Comparison of ENCODE assay signal across 2 cellular contexts in the genomic region with DNA sequence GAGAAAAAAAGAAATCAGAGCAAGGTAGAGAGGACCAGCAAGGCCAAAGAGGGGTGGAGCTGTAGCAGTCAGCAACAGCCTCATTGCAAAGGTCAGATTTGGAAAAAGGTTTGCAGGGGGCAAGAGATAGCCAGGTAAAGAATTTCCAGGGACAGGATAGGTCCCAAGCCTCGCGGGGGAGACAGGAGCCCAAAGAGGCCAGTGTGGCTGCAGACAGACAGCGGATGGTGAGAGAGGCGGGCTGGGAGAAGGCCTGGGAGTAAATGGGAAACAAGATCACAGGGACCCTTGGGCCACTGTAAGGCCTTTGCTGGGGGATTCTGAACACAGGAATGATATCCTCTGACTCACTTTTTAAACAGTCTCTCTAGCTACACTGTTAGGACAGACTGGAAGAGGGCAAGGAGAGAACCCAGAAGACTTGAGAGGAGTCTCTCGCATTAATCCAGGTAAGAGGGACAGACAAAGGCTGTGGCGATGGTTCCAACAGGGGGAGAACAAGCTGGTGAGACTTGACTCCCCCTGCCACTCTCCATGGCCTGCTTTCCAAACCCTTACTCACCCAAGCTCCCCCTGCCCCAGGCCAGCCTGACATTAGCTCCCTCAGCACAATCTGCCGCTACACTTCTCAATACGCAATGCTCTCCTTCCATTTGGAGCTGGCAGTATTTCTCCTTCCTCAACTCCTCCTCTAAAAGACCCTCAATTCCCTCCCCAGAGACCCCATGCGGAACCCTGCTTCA.
TF ChIP-seq lines count a peak whose summit lies in the region.

No MANE protein-coding gene starts in this region.

TF ChIP-seq in GM23338, 12 proteins besides CTCF, POLR2A, EP300 and RAD21:
- TF ChIP-seq ZNF331 (CRISPR knock-in tag; IDR thresholded peaks at IDR 0.05; ENCODE audit: low read depth) (no peak), POLR2AphosphoS5 (IDR thresholded peaks at IDR 0.05; ENCODE audit: low read depth) (no peak), EZH2phosphoT487 (IDR thresholded peaks at IDR 0.05; ENCODE audit: unreplicated experiment) (no peak), ZNF114 (CRISPR knock-in tag; IDR thresholded peaks at IDR 0.05) (no peak), EZH2 (IDR thresholded peaks at IDR 0.05; ENCODE audit: low read depth, unreplicated experiment) (no peak), JUNB (IDR thresholded peaks at IDR 0.05; ENCODE audit: unreplicated experiment) (no peak)
- TF ChIP-seq, protein P1, sequence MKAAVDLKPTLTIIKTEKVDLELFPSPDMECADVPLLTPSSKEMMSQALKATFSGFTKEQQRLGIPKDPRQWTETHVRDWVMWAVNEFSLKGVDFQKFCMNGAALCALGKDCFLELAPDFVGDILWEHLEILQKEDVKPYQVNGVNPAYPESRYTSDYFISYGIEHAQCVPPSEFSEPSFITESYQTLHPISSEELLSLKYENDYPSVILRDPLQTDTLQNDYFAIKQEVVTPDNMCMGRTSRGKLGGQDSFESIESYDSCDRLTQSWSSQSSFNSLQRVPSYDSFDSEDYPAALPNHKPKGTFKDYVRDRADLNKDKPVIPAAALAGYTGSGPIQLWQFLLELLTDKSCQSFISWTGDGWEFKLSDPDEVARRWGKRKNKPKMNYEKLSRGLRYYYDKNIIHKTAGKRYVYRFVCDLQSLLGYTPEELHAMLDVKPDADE (IDR thresholded peaks at IDR 0.05), result no peak

TF ChIP-seq in HepG2, 621 proteins besides CTCF, POLR2A, EP300 and RAD21:
- TF ChIP-seq NFYB (CRISPR knock-in tag; IDR thresholded peaks at IDR 0.05) (no peak), NRL (CRISPR knock-in tag; IDR thresholded peaks at IDR 0.05; ENCODE audit: borderline replicate concordance) (no peak), ZNF180 (CRISPR knock-in tag; IDR thresholded peaks at IDR 0.05; ENCODE audit: borderline replicate concordance, low read depth) (no peak), ISL2 (CRISPR knock-in tag; IDR thresholded peaks at IDR 0.05) (no peak), THAP11 (CRISPR knock-in tag; IDR thresholded peaks at IDR 0.05) (no peak), GABPA (IDR thresholded peaks at IDR 0.05; ENCODE audit: low read depth, low read length) (no peak), GABPA (CRISPR knock-in tag; IDR thresholded peaks at IDR 0.05; ENCODE audit: low read depth) (no peak), ZNF577 (CRISPR knock-in tag; IDR thresholded peaks at IDR 0.05; ENCODE audit: borderline replicate concordance, low read depth) (no peak), BHLHE40 (IDR thresholded peaks at IDR 0.05; ENCODE audit: low read length) (no peak), TAF1 (CRISPR knock-in tag; IDR thresholded peaks at IDR 0.05) (no peak), ZNF224 (CRISPR knock-in tag; IDR thresholded peaks at IDR 0.05) (no peak)
- TF ChIP-seq, protein P2, sequence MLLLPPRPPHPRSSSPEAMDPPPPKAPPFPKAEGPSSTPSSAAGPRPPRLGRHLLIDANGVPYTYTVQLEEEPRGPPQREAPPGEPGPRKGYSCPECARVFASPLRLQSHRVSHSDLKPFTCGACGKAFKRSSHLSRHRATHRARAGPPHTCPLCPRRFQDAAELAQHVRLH (CRISPR knock-in tag; IDR thresholded peaks at IDR 0.05; ENCODE audit: borderline replicate concordance, low read depth), result no peak
- TF ChIP-seq, protein P3, sequence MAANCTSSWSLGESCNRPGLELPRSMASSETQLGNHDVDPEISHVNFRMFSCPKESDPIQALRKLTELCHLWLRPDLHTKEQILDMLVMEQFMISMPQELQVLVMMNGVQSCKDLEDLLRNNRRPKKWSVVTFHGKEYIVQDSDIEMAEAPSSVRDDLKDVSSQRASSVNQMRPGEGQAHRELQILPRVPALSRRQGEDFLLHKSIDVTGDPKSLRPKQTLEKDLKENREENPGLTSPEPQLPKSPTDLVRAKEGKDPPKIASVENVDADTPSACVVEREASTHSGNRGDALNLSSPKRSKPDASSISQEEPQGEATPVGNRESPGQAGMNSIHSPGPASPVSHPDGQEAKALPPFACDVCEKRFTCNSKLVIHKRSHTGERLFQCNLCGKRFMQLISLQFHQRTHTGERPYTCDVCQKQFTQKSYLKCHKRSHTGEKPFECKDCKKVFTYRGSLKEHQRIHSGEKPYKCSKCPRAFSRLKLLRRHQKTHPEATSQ (CRISPR knock-in tag; IDR thresholded peaks at IDR 0.05; ENCODE audit: borderline replicate concordance), result no peak
